ENCODE assay signal across 10 cellular contexts in genomic region chr4:70713453-70714026, GRCh38. TPM values are rescaled to one million over a fixed set of nuclear protein-coding genes. Genes with fewer than 3 reads are reported as not detected.
DNase-seq lines count a peak whose midpoint lies in the region; ATAC-seq and TF ChIP-seq lines count a peak whose summit lies in the region.
"Had no signal": no experiment of that assay in that cellular context is flagged by ENCODE, and none has a peak within 500 bp of the region (broad histone marks: within the 10 kb centered on the region; RNA-seq: fewer than 3 reads in every experiment).

No MANE protein-coding gene starts in this region.

- no peaks in the 10 kb centered on the region for H4K20me1 ChIP-seq in SK-N-SH (ENCODE audit: insufficient read depth)

- H3F3A ChIP-seq in SK-N-SH (replicated peaks; ENCODE audit: insufficient read depth), result no peaks in the 10 kb centered on the region

- H3K4me1 ChIP-seq in thymus (ENCODE audit: control insufficient read depth, insufficient read depth, low read length), result peaks cover 17% of the 10 kb centered on the region
- H3K4me1 ChIP-seq in SK-N-SH (ENCODE audit: control insufficient read depth in 1 of 2, insufficient read depth in 2 of 2, low read depth in 1 of 2, low read length in 1 of 2), result no peaks in the 10 kb centered on the region

- peak overlapping the region; percentile 1 for H3K27ac ChIP-seq in thymus (ENCODE audit: low read depth)
- no peak overlapping the region for H3K27ac ChIP-seq in SK-N-SH (ENCODE audit: low read depth in 2 of 2, low read length in 1 of 2)

- no peak for DNase-seq in activated naive CD4-positive, alpha-beta T cell treated with anti-CD3 and anti-CD28 coated beads for 36 hours
- no peak for DNase-seq in activated naive CD4-positive, alpha-beta T cell treated with anti-CD3 and anti-CD28 coated beads, Interleukin-2, amount 50 U/mL, for 16 hours
- DNase-seq in activated B cell treated with CpG ODN at 0.5 μM for 24 hours (no peak), omental fat pad (ENCODE audit: low spot score) (no peak), amniotic stem cell (lab: John Stamatoyannopoulos, UW) (no peak), SK-N-SH (no peak)

- H3K36me3 ChIP-seq in thymus (ENCODE audit: control insufficient read depth, insufficient read depth), result no peaks in the 10 kb centered on the region
- no peaks in the 10 kb centered on the region for H3K36me3 ChIP-seq in SK-N-SH (replicated peaks in 1 of 2; ENCODE audit: control insufficient read depth in 1 of 2, insufficient read depth in 2 of 2, low read length in 1 of 2)

- H2AFZ ChIP-seq in SK-N-SH (ENCODE audit: low read depth), result no peak overlapping the region

- TF ChIP-seq CTCF in activated B cell treated with CpG ODN at 0.5 μM for 24 hours (IDR thresholded peaks at IDR 0.05) (no peak), omental fat pad (IDR thresholded peaks at IDR 0.05) (no peak), SK-N-SH (IDR thresholded peaks at IDR 0.05) (no peak)

- POLR2A ChIA-PET in activated B cell treated with CpG ODN at 0.5 μM for 24 hours (lab: Charles Lee) (interaction anchor here (0.6 to 4.8 kb wide), 5 partner anchors 8 to 283 kb away, joined by 3 to 49 read pairs (median 4); no protein-coding TSS in a partner anchor), SK-N-SH (lab: Yijun Ruan, JAX) (no interaction called here)

- H3K9me3 ChIP-seq in thymus (ENCODE audit: control insufficient read depth) (no peaks in the 10 kb centered on the region), SK-N-SH (no peaks in the 10 kb centered on the region)

- H3K27ac Mint-ChIP-seq in activated naive CD4-positive, alpha-beta T cell treated with anti-CD3 and anti-CD28 coated beads for 36 hours, result peak overlapping the region; percentile 15
- peak overlapping the region; percentile 94 for H3K27ac Mint-ChIP-seq in activated B cell treated with CpG ODN at 0.5 μM for 24 hours

- peaks cover 67% of the 10 kb centered on the region for H3K79me2 ChIP-seq in SK-N-SH (ENCODE audit: insufficient read depth)

- peak; percentile 39 for ATAC-seq in HG03108 (IDR thresholded peaks at IDR 0.05; ENCODE audit: unreplicated experiment)
- peak; percentile 66 for ATAC-seq in activated B cell treated with CpG ODN at 0.5 μM for 24 hours (ENCODE audit: low read depth)
- ATAC-seq in omental fat pad (ENCODE audit: low FRiP score), result no peak

- no peak overlapping the region for H3K4me3 ChIP-seq in thymus (ENCODE audit: low read length)
- H3K4me3 ChIP-seq in SK-N-SH (ENCODE audit: low read depth in 2 of 2, low read length in 1 of 2), result no peak overlapping the region

- no peak for TF ChIP-seq RAD21 in SK-N-SH (IDR thresholded peaks at IDR 0.05; ENCODE audit: low read length)

- no peaks in the 10 kb centered on the region for H3K9me3 Mint-ChIP-seq in activated naive CD4-positive, alpha-beta T cell treated with anti-CD3 and anti-CD28 coated beads for 36 hours
- no peaks in the 10 kb centered on the region for H3K9me3 Mint-ChIP-seq in activated B cell treated with CpG ODN at 0.5 μM for 24 hours

- no peaks in the 10 kb centered on the region for H3K36me3 Mint-ChIP-seq in activated naive CD4-positive, alpha-beta T cell treated with anti-CD3 and anti-CD28 coated beads for 36 hours (ENCODE audit: low read depth)
- H3K36me3 Mint-ChIP-seq in activated B cell treated with CpG ODN at 0.5 μM for 24 hours (ENCODE audit: low read depth), result no peaks in the 10 kb centered on the region

- no peak overlapping the region for H3K4me2 ChIP-seq in SK-N-SH

- no peak for TF ChIP-seq EP300 in SK-N-SH (IDR thresholded peaks at IDR 0.05; ENCODE audit: borderline replicate concordance in 1 of 2, low read depth in 1 of 2, low read length in 1 of 2)

- H3K4me3 Mint-ChIP-seq in activated naive CD4-positive, alpha-beta T cell treated with anti-CD3 and anti-CD28 coated beads for 36 hours, result peak overlapping the region; percentile 37
- H3K4me3 Mint-ChIP-seq in activated B cell treated with CpG ODN at 0.5 μM for 24 hours, result peak overlapping the region; percentile 69

- H3K9ac ChIP-seq in SK-N-SH, result no peak overlapping the region

- CTCF ChIA-PET in activated naive CD4-positive, alpha-beta T cell treated with anti-CD3 and anti-CD28 coated beads for 36 hours (lab: Charles Lee), result interaction anchor here (1.5 kb wide), 1 partner anchor 21 kb away, joined by 12 read pairs; no protein-coding TSS in a partner anchor
- CTCF ChIA-PET in activated B cell treated with CpG ODN at 0.5 μM for 24 hours (lab: Charles Lee), result interaction anchor here (4.5 kb wide), 1 partner anchor 23 kb away, joined by 18 read pairs; no protein-coding TSS in a partner anchor
- CTCF ChIA-PET in SK-N-SH (lab: Yijun Ruan, JAX), result interaction anchor here (1.0 to 1.6 kb wide), 2 partner anchors 10 to 15 kb away, joined by 3 to 5 read pairs; no protein-coding TSS in a partner anchor

- H3K27me3 Mint-ChIP-seq in activated naive CD4-positive, alpha-beta T cell treated with anti-CD3 and anti-CD28 coated beads for 36 hours (ENCODE audit: low read depth), result no peaks in the 10 kb centered on the region
- no peaks in the 10 kb centered on the region for H3K27me3 Mint-ChIP-seq in activated B cell treated with CpG ODN at 0.5 μM for 24 hours

- peaks cover 62% of the 10 kb centered on the region for H3K4me1 Mint-ChIP-seq in activated naive CD4-positive, alpha-beta T cell treated with anti-CD3 and anti-CD28 coated beads for 36 hours (ENCODE audit: low read depth)
- H3K4me1 Mint-ChIP-seq in activated B cell treated with CpG ODN at 0.5 μM for 24 hours, result peaks cover 62% of the 10 kb centered on the region

- 37% methylated on average over 6 of the region's 6 CpGs for WGBS in thymus
- 94% methylated on average over 6 of the region's 6 CpGs for WGBS in SK-N-SH (ENCODE audit: low lambda C conversion rate)

- H3K27me3 ChIP-seq in thymus (ENCODE audit: control insufficient read depth, insufficient read depth), result no peaks in the 10 kb centered on the region
- no peaks in the 10 kb centered on the region for H3K27me3 ChIP-seq in SK-N-SH (ENCODE audit: insufficient read depth)

- intact Hi-C loops in activated naive CD4-positive, alpha-beta T cell treated with anti-CD3 and anti-CD28 coated beads for 36 hours (cut with micrococcal nuclease), result loop anchor here (1.0 kb wide), 2 partner anchors 8 to 21 kb away; no protein-coding TSS in a partner anchor
- intact Hi-C loops in activated B cell treated with CpG ODN at 0.5 μM for 24 hours (cut with micrococcal nuclease), result loop anchor here (1.0 to 2.0 kb wide), 4 partner anchors 8 to 41 kb away; partner anchors contain the start of gene UTP3

- no peaks in the 10 kb centered on the region for H3K9me2 ChIP-seq in SK-N-SH

TF ChIP-seq in SK-N-SH, 30 proteins besides CTCF, POLR2A, EP300 and RAD21:
- TF ChIP-seq FOSL2 (IDR thresholded peaks at IDR 0.05; ENCODE audit: borderline replicate concordance, low read depth) (no peak), USF2 (IDR thresholded peaks at IDR 0.05; ENCODE audit: borderline replicate concordance, low read depth, low read length) (no peak), NRF1 (IDR thresholded peaks at IDR 0.05; ENCODE audit: low read depth, low read length) (no peak)
TF ChIP-seq in SK-N-SH: peak in this region for 0.

RNA-seq across cellular contexts. Expression of gene RUFY3, which starts 8.2 kb away (rescaled TPM):
- total RNA-seq in activated naive CD4-positive, alpha-beta T cell treated with anti-CD3 and anti-CD28 coated beads for 36 hours, result 10 to 100 TPM; 14.9 to 18.0 TPM
- total RNA-seq in activated B cell treated with CpG ODN at 0.5 μM for 24 hours, result 55.0 and 69.4 TPM in 2 replicates
- polyA plus RNA-seq in thymus, result 37.3 TPM
- total RNA-seq in omental fat pad, result 10 to 100 TPM; 34.2 to 92.8 (median 64.0) TPM
- 22.8 and 30.7 TPM in 2 replicates for polyA plus RNA-seq in SK-N-SH (2012; rRNA removed)
- polyA plus RNA-seq in SK-N-SH (2012; cell fraction: cytosol; rRNA removed), result 16.9 and 18.5 TPM in 2 replicates
- polyA plus RNA-seq in SK-N-SH (2012; cell fraction: nucleus; rRNA removed), result 77.0 and 116 TPM in 2 replicates

RNA-seq across cellular contexts. Expression of gene UTP3, which starts 25.2 kb away (rescaled TPM):
- total RNA-seq in activated naive CD4-positive, alpha-beta T cell treated with anti-CD3 and anti-CD28 coated beads for 36 hours, result 10 to 100 TPM; 18.7 to 20.0 TPM
- total RNA-seq in activated B cell treated with CpG ODN at 0.5 μM for 24 hours, result 38.5 and 40.1 TPM in 2 replicates
- 53.9 TPM for polyA plus RNA-seq in thymus
- 10 to 100 TPM; 20.7 to 67.5 (median 26.5) TPM for total RNA-seq in omental fat pad
- 36.9 and 39.0 TPM in 2 replicates for polyA plus RNA-seq in SK-N-SH (2012; rRNA removed)
- 43.6 and 51.5 TPM in 2 replicates for polyA plus RNA-seq in SK-N-SH (2012; cell fraction: cytosol; rRNA removed)
- polyA plus RNA-seq in SK-N-SH (2012; cell fraction: nucleus; rRNA removed), result 9.2 and 14.1 TPM in 2 replicates

RNA-seq across cellular contexts. Expression of gene JCHAIN, which starts 47.2 kb away (rescaled TPM):
- total RNA-seq in activated naive CD4-positive, alpha-beta T cell treated with anti-CD3 and anti-CD28 coated beads for 36 hours, result not detected
- total RNA-seq in activated B cell treated with CpG ODN at 0.5 μM for 24 hours (47.0 and 53.7 TPM in 2 replicates), omental fat pad (10 to 100 TPM; 15.8 to 99.9 (median 36.0) TPM)
- polyA plus RNA-seq in thymus (34.7 TPM), SK-N-SH (2012; rRNA removed) (1.0 and 1.1 TPM in 2 replicates)
- polyA plus RNA-seq in SK-N-SH (2012; cell fraction: cytosol; rRNA removed), result 1.5 and 2.2 TPM in 2 replicates
- polyA plus RNA-seq in SK-N-SH (2012; cell fraction: nucleus; rRNA removed), result 0.67 and 1.0 TPM in 2 replicates
- total RNA-seq: lung microvascular endothelial cell; T-helper 1 cell treated with Interleukin-12 subunit alpha and Interleukin-12 subunit beta and Interleukin-4 antibody, amounts not matched to agents 30 ng/mL and 1 ng/mL, for 36 hours had no signal

Comparison
In these comparisons a context has a peak if more than half of its experiments do, and no peak if none do; other contexts are left out.
1. RNA of gene JCHAIN, which starts 47.2 kb away (total RNA-seq): 47.0 to 53.7 TPM in activated B cell treated with CpG ODN at 0.5 μM for 24 hours and 15.8 to 99.9 TPM in omental fat pad; not detected in activated naive CD4-positive, alpha-beta T cell treated with anti-CD3 and anti-CD28 coated beads for 36 hours; every median in the first group is over 10 times any median in the second.